In the genomic region with DNA sequence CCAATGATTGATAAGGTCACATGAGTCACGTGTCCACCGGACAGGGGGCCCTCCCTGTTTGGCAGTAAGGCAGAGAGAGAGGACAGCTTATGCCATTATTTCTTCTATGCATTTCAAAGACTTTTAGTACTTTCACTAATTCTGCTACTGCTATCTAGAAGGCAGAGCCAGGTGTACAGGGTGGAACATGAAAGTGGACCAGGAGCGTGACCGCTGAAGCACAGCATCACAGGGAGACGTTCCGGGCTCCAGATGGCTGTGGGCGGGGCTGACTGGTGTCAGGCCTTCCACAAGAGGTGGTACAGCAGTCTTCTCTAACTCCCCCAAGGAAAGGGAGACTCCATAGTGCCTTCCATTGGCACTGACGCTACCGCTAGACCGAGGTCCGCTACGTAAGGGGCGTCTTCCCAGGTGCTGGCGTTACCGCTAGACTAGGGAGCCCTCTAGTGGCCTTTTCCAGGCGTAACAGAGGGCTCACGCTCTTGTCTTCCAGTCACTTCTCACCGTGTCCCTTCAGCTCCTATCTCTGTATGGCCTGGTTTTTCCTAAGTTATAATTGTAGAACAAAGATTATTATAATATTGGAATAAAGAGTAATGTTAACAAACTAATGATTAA, we compare ENCODE assay signal across 7 cellular contexts.
DNase-seq lines count a peak whose midpoint lies in the region; ATAC-seq, FAIRE-seq and TF ChIP-seq lines count a peak whose summit lies in the region.
"Not testable (repeated sequence)": the region's sequence is repeated elsewhere in the genome, so short reads cannot be mapped to it uniquely, and the experiment has no call there.

No MANE protein-coding gene starts in this region.

- WGBS in gastroesophageal sphincter (ENCODE audit: low coverage in 1 of 2), 2 donors, result 0% methylated on average over 1 of the region's 18 CpGs; no CpG with 5 or more reads in 1 of the 2 donors
- WGBS in psoas muscle, 3 donors, result 0% methylated on average over 2 to 3 of the region's 18 CpGs

- not testable (repeated sequence) for H3K4me1 ChIP-seq in gastroesophageal sphincter, left lung, psoas muscle

- not testable (repeated sequence) for H3K27me3 ChIP-seq in gastroesophageal sphincter; left lung; psoas muscle (ENCODE audit: insufficient read depth in 3 of 3, low read length in 2 of 3)

- not testable (repeated sequence) for H3K4me1 Mint-ChIP-seq in activated T-helper 17 cell treated with anti-CD3 and anti-CD28 coated beads, Interleukin-2, amount 50 U/mL, for 72 hours

- intact Hi-C loops in left lung (cut with DNase I); psoas muscle (cut with DNase I): not testable (repeated sequence)

- H3K27me3 Mint-ChIP-seq in activated T-helper 17 cell treated with anti-CD3 and anti-CD28 coated beads, Interleukin-2, amount 50 U/mL, for 72 hours, result not testable (repeated sequence)

- TF ChIP-seq CTCF in gastroesophageal sphincter (IDR thresholded peaks at IDR 0.05); left lung (IDR thresholded peaks at IDR 0.05); psoas muscle (IDR thresholded peaks at IDR 0.05): not testable (repeated sequence)

- peak; percentile 76 for FAIRE-seq in RCC 7860 (lab: Jason Lieb, UNC)

- H3K9me3 ChIP-seq in gastroesophageal sphincter, left lung, psoas muscle: not testable (repeated sequence)

- peak; percentile 72 for ATAC-seq in GM19395 (IDR thresholded peaks at IDR 0.05; ENCODE audit: unreplicated experiment)
- peak; percentile 72 for ATAC-seq in HG03095 (IDR thresholded peaks at IDR 0.05; ENCODE audit: unreplicated experiment)
- peak; percentile 81 for ATAC-seq in activated T-helper 17 cell treated with anti-CD3 and anti-CD28 coated beads, Interleukin-2, amount 50 U/mL, for 72 hours (replicated peaks)
- ATAC-seq in gastroesophageal sphincter, result peak; percentile 65
- peak; percentile 89 for ATAC-seq in left lung
- peak; percentile 86 to 91 (median 90) for ATAC-seq in psoas muscle

- TF ChIP-seq POLR2A in gastroesophageal sphincter (IDR thresholded peaks at IDR 0.05), result not testable (repeated sequence)

- not testable (repeated sequence) for H3K9me3 Mint-ChIP-seq in activated T-helper 17 cell treated with anti-CD3 and anti-CD28 coated beads, Interleukin-2, amount 50 U/mL, for 72 hours

- not testable (repeated sequence) for DNase-seq in RCC 7860 (ENCODE audit: low spot score); left lung; psoas muscle

- not testable (repeated sequence) for H3K27ac Mint-ChIP-seq in activated T-helper 17 cell treated with anti-CD3 and anti-CD28 coated beads, Interleukin-2, amount 50 U/mL, for 72 hours

- not testable (repeated sequence) for TF ChIP-seq EP300 in gastroesophageal sphincter (IDR thresholded peaks at IDR 0.05)

- H3K4me3 ChIP-seq in gastroesophageal sphincter, left lung, psoas muscle: not testable (repeated sequence)

- H3K27ac ChIP-seq in gastroesophageal sphincter, left lung, psoas muscle: not testable (repeated sequence)

- not testable (repeated sequence) for H3K36me3 ChIP-seq in gastroesophageal sphincter; left lung; psoas muscle (ENCODE audit: insufficient read depth in 1 of 2, low read depth in 1 of 2)

- not testable (repeated sequence) for H3K4me3 Mint-ChIP-seq in activated T-helper 17 cell treated with anti-CD3 and anti-CD28 coated beads, Interleukin-2, amount 50 U/mL, for 72 hours

- H3K36me3 Mint-ChIP-seq in activated T-helper 17 cell treated with anti-CD3 and anti-CD28 coated beads, Interleukin-2, amount 50 U/mL, for 72 hours (ENCODE audit: low read depth), result not testable (repeated sequence)
